1 cellular context compared by ENCODE assay signal in genomic region chr9:110257097-110257955, GRCh38.
TF ChIP-seq lines count a peak whose summit lies in the region.

No MANE protein-coding gene starts in this region.

TF ChIP-seq in K562, 482 proteins besides CTCF, POLR2A, EP300 and RAD21 (continued from another document):
- TF ChIP-seq, protein P1, sequence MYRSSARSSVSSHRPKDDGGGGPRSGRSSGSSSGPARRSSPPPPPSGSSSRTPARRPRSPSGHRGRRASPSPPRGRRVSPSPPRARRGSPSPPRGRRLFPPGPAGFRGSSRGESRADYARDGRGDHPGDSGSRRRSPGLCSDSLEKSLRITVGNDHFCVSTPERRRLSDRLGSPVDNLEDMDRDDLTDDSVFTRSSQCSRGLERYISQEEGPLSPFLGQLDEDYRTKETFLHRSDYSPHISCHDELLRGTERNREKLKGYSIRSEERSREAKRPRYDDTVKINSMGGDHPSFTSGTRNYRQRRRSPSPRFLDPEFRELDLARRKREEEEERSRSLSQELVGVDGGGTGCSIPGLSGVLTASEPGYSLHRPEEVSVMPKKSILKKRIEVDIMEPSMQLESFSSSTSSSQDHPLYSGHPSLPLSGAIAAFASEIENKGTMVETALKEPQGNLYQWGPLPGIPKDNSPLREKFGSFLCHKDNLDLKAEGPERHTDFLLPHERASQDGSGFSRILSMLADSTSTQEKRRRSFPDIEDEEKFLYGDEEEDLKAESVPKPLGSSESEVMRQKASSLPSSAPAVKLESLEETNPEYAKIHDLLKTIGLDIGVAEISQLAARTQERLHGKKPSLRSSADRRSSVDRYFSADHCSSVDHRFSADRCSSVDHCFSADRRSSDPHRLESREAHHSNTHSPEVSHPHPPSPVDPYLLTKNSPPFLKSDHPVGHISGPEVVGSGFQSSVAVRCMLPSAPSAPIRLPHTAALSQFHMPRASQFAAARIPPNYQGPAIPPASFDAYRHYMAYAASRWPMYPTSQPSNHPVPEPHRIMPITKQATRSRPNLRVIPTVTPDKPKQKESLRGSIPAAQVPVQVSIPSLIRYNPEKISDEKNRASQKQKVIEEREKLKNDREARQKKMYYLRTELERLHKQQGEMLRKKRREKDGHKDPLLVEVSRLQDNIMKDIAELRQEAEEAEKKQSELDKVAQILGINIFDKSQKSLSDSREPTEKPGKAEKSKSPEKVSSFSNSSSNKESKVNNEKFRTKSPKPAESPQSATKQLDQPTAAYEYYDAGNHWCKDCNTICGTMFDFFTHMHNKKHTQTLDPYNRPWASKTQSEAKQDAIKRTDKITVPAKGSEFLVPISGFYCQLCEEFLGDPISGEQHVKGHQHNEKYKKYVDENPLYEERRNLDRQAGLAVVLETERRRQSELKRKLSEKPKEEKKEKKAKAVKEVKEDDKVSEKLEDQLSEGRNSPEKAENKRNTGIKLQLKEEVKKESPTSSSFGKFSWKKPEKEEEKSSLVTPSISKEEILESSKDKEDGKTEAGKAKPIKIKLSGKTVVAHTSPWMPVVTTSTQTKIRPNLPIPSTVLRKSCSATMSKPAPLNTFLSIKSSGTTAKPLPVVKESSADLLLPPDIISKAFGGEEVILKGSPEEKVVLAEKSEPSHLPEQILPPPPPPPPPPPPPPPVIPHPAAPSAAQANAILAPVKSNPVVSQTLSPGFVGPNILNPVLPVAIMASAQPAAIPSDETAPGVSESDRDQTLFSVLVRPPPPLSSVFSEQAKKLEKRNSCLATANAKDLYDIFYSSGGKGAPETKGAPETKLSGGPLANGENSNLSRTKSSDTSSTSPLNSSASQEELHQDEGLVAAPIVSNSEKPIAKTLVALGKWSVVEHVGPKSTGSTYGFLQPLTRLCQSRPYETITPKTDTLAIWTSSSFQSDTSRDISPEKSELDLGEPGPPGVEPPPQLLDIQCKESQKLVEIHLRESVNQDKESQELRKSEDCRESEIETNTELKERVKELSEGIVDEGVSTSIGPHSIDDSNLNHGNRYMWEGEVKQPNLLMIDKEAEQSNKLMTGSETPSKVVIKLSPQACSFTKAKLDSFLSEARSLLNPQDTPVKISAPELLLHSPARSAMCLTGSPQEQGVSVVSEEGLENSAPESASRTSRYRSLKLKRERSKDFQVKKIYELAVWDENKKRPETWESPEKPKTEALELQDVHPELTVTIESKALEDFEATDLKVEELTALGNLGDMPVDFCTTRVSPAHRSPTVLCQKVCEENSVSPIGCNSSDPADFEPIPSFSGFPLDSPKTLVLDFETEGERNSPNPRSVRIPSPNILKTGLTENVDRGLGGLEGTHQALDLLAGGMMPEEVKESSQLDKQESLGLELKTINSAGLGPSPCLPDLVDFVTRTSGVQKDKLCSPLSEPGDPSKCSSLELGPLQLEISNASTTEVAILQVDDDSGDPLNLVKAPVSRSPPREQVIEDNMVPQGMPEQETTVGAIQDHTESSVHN (IDR thresholded peaks at IDR 0.05; ENCODE audit: borderline replicate concordance in 1 of 2, low read depth in 1 of 2): no peak
- no peak for TF ChIP-seq RBM14 (IDR thresholded peaks at IDR 0.05; ENCODE audit: borderline replicate concordance, insufficient read depth, low read depth, low read length)
- TF ChIP-seq MEF2D (tag; conservative IDR thresholded peaks at IDR 0.05; ENCODE audit: low read depth): peak; percentile 72; the same call in 1 of the 2 replicates
- no peak for TF ChIP-seq XRCC5 (IDR thresholded peaks at IDR 0.05; ENCODE audit: low read depth, low read length)
- peak; percentile 79; the same call in 1 of the 2 replicates for TF ChIP-seq BRD4 (IDR thresholded peaks at IDR 0.05)
- TF ChIP-seq FOXA3 (CRISPR knock-in tag; conservative IDR thresholded peaks at IDR 0.05 in 1 of 2, IDR thresholded peaks at IDR 0.05 in 1 of 2): no peak; a peak in 1 of 4 replicates
- TF ChIP-seq, protein P2, sequence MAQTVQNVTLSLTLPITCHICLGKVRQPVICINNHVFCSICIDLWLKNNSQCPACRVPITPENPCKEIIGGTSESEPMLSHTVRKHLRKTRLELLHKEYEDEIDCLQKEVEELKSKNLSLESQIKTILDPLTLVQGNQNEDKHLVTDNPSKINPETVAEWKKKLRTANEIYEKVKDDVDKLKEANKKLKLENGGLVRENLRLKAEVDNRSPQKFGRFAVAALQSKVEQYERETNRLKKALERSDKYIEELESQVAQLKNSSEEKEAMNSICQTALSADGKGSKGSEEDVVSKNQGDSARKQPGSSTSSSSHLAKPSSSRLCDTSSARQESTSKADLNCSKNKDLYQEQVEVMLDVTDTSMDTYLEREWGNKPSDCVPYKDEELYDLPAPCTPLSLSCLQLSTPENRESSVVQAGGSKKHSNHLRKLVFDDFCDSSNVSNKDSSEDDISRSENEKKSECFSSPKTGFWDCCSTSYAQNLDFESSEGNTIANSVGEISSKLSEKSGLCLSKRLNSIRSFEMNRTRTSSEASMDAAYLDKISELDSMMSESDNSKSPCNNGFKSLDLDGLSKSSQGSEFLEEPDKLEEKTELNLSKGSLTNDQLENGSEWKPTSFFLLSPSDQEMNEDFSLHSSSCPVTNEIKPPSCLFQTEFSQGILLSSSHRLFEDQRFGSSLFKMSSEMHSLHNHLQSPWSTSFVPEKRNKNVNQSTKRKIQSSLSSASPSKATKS (CRISPR knock-in tag; IDR thresholded peaks at IDR 0.05): no peak
- TF ChIP-seq CBX3 (IDR thresholded peaks at IDR 0.05; ENCODE audit: borderline replicate concordance in 1 of 2, low read length in 2 of 2): peak in 1 of 2 experiments; percentile 53; a peak in 1 of 3 replicates
- no peak; a peak in 1 of 4 replicates for TF ChIP-seq FOXK2 (conservative IDR thresholded peaks at IDR 0.05 in 1 of 2, IDR thresholded peaks at IDR 0.05 in 1 of 2; ENCODE audit: low read depth in 2 of 2)
- TF ChIP-seq THRAP3 (IDR thresholded peaks at IDR 0.05; ENCODE audit: borderline replicate concordance): no peak
- TF ChIP-seq, protein P3, sequence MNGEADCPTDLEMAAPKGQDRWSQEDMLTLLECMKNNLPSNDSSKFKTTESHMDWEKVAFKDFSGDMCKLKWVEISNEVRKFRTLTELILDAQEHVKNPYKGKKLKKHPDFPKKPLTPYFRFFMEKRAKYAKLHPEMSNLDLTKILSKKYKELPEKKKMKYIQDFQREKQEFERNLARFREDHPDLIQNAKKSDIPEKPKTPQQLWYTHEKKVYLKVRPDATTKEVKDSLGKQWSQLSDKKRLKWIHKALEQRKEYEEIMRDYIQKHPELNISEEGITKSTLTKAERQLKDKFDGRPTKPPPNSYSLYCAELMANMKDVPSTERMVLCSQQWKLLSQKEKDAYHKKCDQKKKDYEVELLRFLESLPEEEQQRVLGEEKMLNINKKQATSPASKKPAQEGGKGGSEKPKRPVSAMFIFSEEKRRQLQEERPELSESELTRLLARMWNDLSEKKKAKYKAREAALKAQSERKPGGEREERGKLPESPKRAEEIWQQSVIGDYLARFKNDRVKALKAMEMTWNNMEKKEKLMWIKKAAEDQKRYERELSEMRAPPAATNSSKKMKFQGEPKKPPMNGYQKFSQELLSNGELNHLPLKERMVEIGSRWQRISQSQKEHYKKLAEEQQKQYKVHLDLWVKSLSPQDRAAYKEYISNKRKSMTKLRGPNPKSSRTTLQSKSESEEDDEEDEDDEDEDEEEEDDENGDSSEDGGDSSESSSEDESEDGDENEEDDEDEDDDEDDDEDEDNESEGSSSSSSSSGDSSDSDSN (IDR thresholded peaks at IDR 0.05; ENCODE audit: borderline replicate concordance in 1 of 2, low read depth in 2 of 2, low read length in 2 of 2): 0 out of 4 replicates have a peak, but pooled peaks of 1 of the 2 experiments have one; percentile 57
- peak in 1 of 3 experiments; percentile 80; a peak in 2 of 6 replicates for TF ChIP-seq ZBTB11 (CRISPR knock-in tag; IDR thresholded peaks at IDR 0.05)
- TF ChIP-seq BCOR (IDR thresholded peaks at IDR 0.05): peak; percentile 97
- TF ChIP-seq E2F6 (IDR thresholded peaks at IDR 0.05; ENCODE audit: borderline replicate concordance in 1 of 2, extremely low read depth in 1 of 2, insufficient read depth in 1 of 2, insufficient read length in 1 of 2, low read depth in 1 of 2, low read length in 1 of 2, poor library complexity in 1 of 2, severe bottlenecking in 1 of 2): no peak
- no peak for TF ChIP-seq ZFPM2 (CRISPR knock-in tag; IDR thresholded peaks at IDR 0.05)
- no peak for TF ChIP-seq MCM2 (IDR thresholded peaks at IDR 0.05; ENCODE audit: low read depth)
- TF ChIP-seq GABPA (tag; conservative IDR thresholded peaks at IDR 0.05; ENCODE audit: low read depth): peak; percentile 44
- TF ChIP-seq NR1H2 (CRISPR knock-in tag; IDR thresholded peaks at IDR 0.05): no peak
- TF ChIP-seq ELF1 (tag; IDR thresholded peaks at IDR 0.05): no peak
- TF ChIP-seq HDGF (IDR thresholded peaks at IDR 0.05): 0 out of 2 replicates have a peak, but pooled peaks have one; percentile 25
- TF ChIP-seq GTF2F1 (IDR thresholded peaks at IDR 0.05; ENCODE audit: low read depth, low read length): no peak
- peak; percentile 88 for TF ChIP-seq ERF (CRISPR knock-in tag; IDR thresholded peaks at IDR 0.05)
- TF ChIP-seq HDAC2 (IDR thresholded peaks at IDR 0.05): peak; percentile 90
- no peak for TF ChIP-seq STAG1 (CRISPR knock-in tag; IDR thresholded peaks at IDR 0.05; ENCODE audit: borderline replicate concordance)
- TF ChIP-seq ETV6 (IDR thresholded peaks at IDR 0.05; ENCODE audit: borderline replicate concordance in 1 of 2, low read depth in 2 of 2, low read length in 1 of 2): no peak
- TF ChIP-seq ETV6 (CRISPR knock-in tag; IDR thresholded peaks at IDR 0.05; ENCODE audit: borderline replicate concordance): no peak
TF ChIP-seq in K562: peak in this region for 76.
